In the genomic region with DNA sequence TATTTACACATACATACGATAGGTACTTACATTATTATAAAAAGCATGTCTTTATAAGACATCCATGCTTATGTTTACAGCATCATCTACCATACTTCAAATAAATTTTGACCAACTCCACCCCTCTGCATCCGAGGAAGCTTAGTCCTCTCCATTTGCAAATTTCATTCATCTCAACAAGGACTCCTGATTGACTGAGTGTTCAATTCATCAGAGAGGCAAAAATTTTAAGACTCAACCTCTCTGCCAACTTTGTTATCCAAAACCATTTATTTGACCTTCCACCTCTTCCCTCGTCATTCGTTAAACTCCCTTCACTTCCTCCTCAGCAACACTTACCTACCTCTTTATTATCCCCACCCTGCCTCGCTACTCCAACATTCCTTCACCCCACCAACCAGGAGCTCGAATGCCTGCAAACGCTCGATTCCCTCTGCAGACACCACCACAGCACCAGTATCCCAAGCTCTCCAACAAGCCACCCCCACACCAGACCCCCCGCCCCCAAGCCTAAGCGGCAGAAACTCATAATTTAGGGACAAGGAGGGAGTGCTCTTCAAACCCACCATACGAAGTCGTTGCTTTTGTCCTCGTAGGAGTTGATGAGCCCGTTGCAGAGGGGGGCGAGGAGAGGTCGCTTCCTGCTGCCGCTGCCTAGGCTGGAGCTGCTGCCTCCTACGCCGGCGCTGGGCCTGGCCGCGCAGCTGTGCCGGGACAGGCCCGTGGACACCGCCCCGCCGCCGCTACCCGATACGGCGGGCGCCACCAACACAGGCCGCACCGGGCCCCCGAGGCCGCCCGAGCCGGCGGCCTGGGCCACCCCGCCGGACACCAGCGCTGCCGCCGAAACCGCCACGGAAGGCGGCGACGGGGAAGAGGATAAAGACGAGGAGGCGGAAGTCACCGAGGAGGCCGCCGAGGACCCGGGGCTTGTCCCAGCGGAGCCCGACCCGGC, we compare ENCODE assay signal across 8 cellular contexts. TPM values are rescaled to one million over a fixed set of nuclear protein-coding genes. Genes with fewer than 3 reads are reported as not detected.
A peak's percentile ranks its signal among the peaks of the same experiment; 100 is the strongest.
DNase-seq lines count a peak whose midpoint lies in the region; ATAC-seq, FAIRE-seq and TF ChIP-seq lines count a peak whose summit lies in the region.

No MANE protein-coding gene starts in this region.

- BruUV-seq in GM12878 (replicated peaks; lab: Mats Ljungman, UMichigan): no TSS peak

- TF ChIP-seq RAD21 in GM12878 (IDR thresholded peaks at IDR 0.05; ENCODE audit: insufficient read depth, low read depth, low read length): no peak

- TF ChIP-seq POLR2A in Peyer's patch (IDR thresholded peaks at IDR 0.05): peak; percentile 21 to 42
- TF ChIP-seq POLR2A in GM12878 (IDR thresholded peaks at IDR 0.05; ENCODE audit: low read depth, low read length): no peak
- TF ChIP-seq POLR2A in sigmoid colon (IDR thresholded peaks at IDR 0.05): no peak

- in situ Hi-C loops in GM12878 (cut with MboI): no loop called here

- H3K4me3 ChIP-seq in Peyer's patch (peak overlapping the region; percentile 53 to 97 (median 88)), GM12878 (peak overlapping the region; percentile 69), iPS DF 6.9 (ENCODE audit: low read length) (peak overlapping the region; percentile 78), sigmoid colon (peak overlapping the region; percentile 67 to 95 (median 90))

- intact Hi-C loops in GM12878 (cut with micrococcal nuclease; ENCODE audit: unreplicated experiment): loop anchor here (2.0 kb wide), 1 partner anchor 87 kb away; no protein-coding TSS in a partner anchor
- intact Hi-C loops in sigmoid colon (cut with DNase I): no loop called here

- H3K36me3 ChIP-seq in Peyer's patch (no peaks in the 10 kb centered on the region), GM12878 (ENCODE audit: control insufficient read depth in 2 of 2, insufficient read depth in 2 of 2, low read length in 1 of 2) (no peaks in the 10 kb centered on the region), iPS DF 6.9 (ENCODE audit: control insufficient read depth, insufficient read depth, low read length) (no peaks in the 10 kb centered on the region), sigmoid colon (no peaks in the 10 kb centered on the region)

- SMC1A ChIA-PET in GM12878 (lab: Charles Lee; ENCODE audit: uncharacterized antibody, unreplicated experiment): interaction anchor here (0.6 to 1.8 kb wide), 2 partner anchors 11 to 101 kb away, joined by 3 to 7 read pairs; no protein-coding TSS in a partner anchor

- CTCF ChIA-PET in GM12878 (lab: Yijun Ruan, JAX): interaction anchor here (0.7 to 1.7 kb wide), 3 partner anchors 10 to 1713 kb away, joined by 3 to 4 read pairs (median 3); no protein-coding TSS in a partner anchor

- H3K4me1 ChIP-seq in Peyer's patch: peaks cover 0 to 29% (median 9%) of the 10 kb centered on the region in 4 donors
- peaks cover 7% of the 10 kb centered on the region; the same call in 1 of the 2 replicates for H3K4me1 ChIP-seq in GM12878 (ENCODE audit: control insufficient read depth, insufficient read depth, low read length)
- no peaks in the 10 kb centered on the region for H3K4me1 ChIP-seq in iPS DF 6.9 (ENCODE audit: control insufficient read depth, insufficient read depth, low read length)
- peaks cover 0 to 37% (median 23%) of the 10 kb centered on the region in 4 donors for H3K4me1 ChIP-seq in sigmoid colon

- peak overlapping the region; percentile 89 for H3K4me2 ChIP-seq in GM12878 (ENCODE audit: control insufficient read depth, insufficient read depth)

- ATAC-seq in HG03342 (IDR thresholded peaks at IDR 0.05; ENCODE audit: unreplicated experiment) (peak; percentile 18), GM12878 (peak; percentile 34)

- POLR2A ChIA-PET in GM12878 (lab: Charles Lee): interaction anchor here (0.6 to 1.8 kb wide), 2 partner anchors 10 to 12 kb away, joined by 3 to 6 read pairs; no protein-coding TSS in a partner anchor

- peaks cover 55% of the 10 kb centered on the region for H3K79me2 ChIP-seq in GM12878 (ENCODE audit: control insufficient read depth, insufficient read depth, low read length)

- H3K9ac ChIP-seq in GM12878 (ENCODE audit: control insufficient read depth, insufficient read depth, low read length): peak overlapping the region; percentile 96

- H3K27me3 ChIP-seq in Peyer's patch: no peaks in the 10 kb centered on the region
- H3K27me3 ChIP-seq in GM12878 (replicated peaks in 1 of 2; ENCODE audit: control insufficient read depth in 2 of 2, insufficient read depth in 2 of 2, low read length in 1 of 2): no peaks in the 10 kb centered on the region
- no peaks in the 10 kb centered on the region for H3K27me3 ChIP-seq in iPS DF 6.9 (ENCODE audit: control insufficient read depth, insufficient read depth, low read length)
- H3K27me3 ChIP-seq in sigmoid colon: no peaks in the 10 kb centered on the region

- peak overlapping the region; percentile 90 for H2AFZ ChIP-seq in GM12878 (ENCODE audit: control insufficient read depth, low read depth, low read length)

- H3K27ac ChIP-seq in Peyer's patch: peak overlapping the region; percentile 88 to 98 (median 98)
- peak overlapping the region; percentile 90 for H3K27ac ChIP-seq in GM12878 (ENCODE audit: control insufficient read depth, insufficient read depth)
- H3K27ac ChIP-seq in iPS DF 6.9 (ENCODE audit: low read length): no peak overlapping the region
- H3K27ac ChIP-seq in sigmoid colon: peak overlapping the region; percentile 86 to 98 (median 95)

- no peaks in the 10 kb centered on the region; the same call in 1 of the 2 replicates for H4K20me1 ChIP-seq in GM12878 (ENCODE audit: control insufficient read depth, insufficient read depth)

- TF ChIP-seq CTCF in Peyer's patch (IDR thresholded peaks at IDR 0.05): no peak
- TF ChIP-seq CTCF in GM12878 (IDR thresholded peaks at IDR 0.05 in 2 of 3, conservative IDR thresholded peaks at IDR 0.05 in 1 of 3; ENCODE audit: control insufficient read depth in 2 of 3, extremely low read depth in 1 of 3, insufficient read depth in 1 of 3, low read depth in 3 of 3, low read length in 3 of 3): no peak
- TF ChIP-seq CTCF in sigmoid colon (IDR thresholded peaks at IDR 0.05): no peak

- RAD21 ChIA-PET in GM12878 (lab: Charles Lee; ENCODE audit: unreplicated experiment): interaction anchor here (1.2 kb wide), 2 partner anchors 12 to 21 kb away, joined by 3 read pairs; no protein-coding TSS in a partner anchor

- peak; percentile 5 for DNase-seq in COR-L47 (lab: John Stamatoyannopoulos, UW)
- no peak for DNase-seq in GM19239 (ENCODE audit: insufficient read length, low spot score)
- DNase-seq in Peyer's patch: peak in 2 of 3 donors; percentile 50 to 78
- DNase-seq in GM12878 (ENCODE audit: low read depth, low spot score): no peak
- no peak for DNase-seq in iPS DF 6.9 (ENCODE audit: low read depth, low spot score)
- peak; percentile 68 for DNase-seq in sigmoid colon
- DNase-seq in NCI-H2029 (lab: John Stamatoyannopoulos, UW): no peak

- TF ChIP-seq EP300 in GM12878 (IDR thresholded peaks at IDR 0.05; ENCODE audit: borderline replicate concordance in 1 of 2, control insufficient read depth in 1 of 2, low read depth in 2 of 2, low read length in 2 of 2) (no peak), sigmoid colon (IDR thresholded peaks at IDR 0.05) (no peak)

- no peaks in the 10 kb centered on the region for H3K9me3 ChIP-seq in Peyer's patch
- H3K9me3 ChIP-seq in GM12878 (replicated peaks; ENCODE audit: control insufficient read depth, insufficient read depth, low read length): no peaks in the 10 kb centered on the region
- H3K9me3 ChIP-seq in iPS DF 6.9 (ENCODE audit: control insufficient read depth, insufficient read depth, low read length): no peaks in the 10 kb centered on the region
- H3K9me3 ChIP-seq in sigmoid colon: no peaks in the 10 kb centered on the region

- FAIRE-seq in GM19239 (lab: Jason Lieb, UNC) (peak; percentile 44), GM12878 (lab: Jason Lieb, UNC) (no peak)

- WGBS in GM12878 (ENCODE audit: insufficient coverage, insufficient replicate concordance, low lambda C conversion rate, missing lambda C conversion rate): 1% methylated on average over 50 of the region's 58 CpGs
- no CpG with 5 or more reads among the region's 58 CpGs for WGBS in iPS DF 6.9 (ENCODE audit: insufficient coverage, insufficient read length)
- WGBS in sigmoid colon, 2 donors: 0% methylated on average over 58 of the region's 58 CpGs

TF ChIP-seq in GM12878, 131 proteins besides CTCF, POLR2A, EP300 and RAD21:
- TF ChIP-seq ASH2L (IDR thresholded peaks at IDR 0.05; ENCODE audit: borderline replicate concordance, low read depth) (0 out of 2 replicates have a peak, but pooled peaks have one; percentile 79), DPF2 (IDR thresholded peaks at IDR 0.05) (peak; percentile 61; the same call in 1 of the 2 replicates), NBN (IDR thresholded peaks at IDR 0.05) (peak; percentile 12; the same call in 1 of the 2 replicates), RBBP5 (conservative IDR thresholded peaks at IDR 0.05) (no peak), ZZZ3 (IDR thresholded peaks at IDR 0.05; ENCODE audit: control insufficient read depth, insufficient read length, low read depth) (no peak), ZNF217 (IDR thresholded peaks at IDR 0.05) (0 out of 2 replicates have a peak, but pooled peaks have one; percentile 32), LARP7 (IDR thresholded peaks at IDR 0.05) (peak; percentile 42)
TF ChIP-seq in GM12878: peak in this region for 5.

RNA-seq across cellular contexts. Expression of gene COP1, which starts 0.8 kb away (rescaled TPM):
- total RNA-seq in Peyer's patch: 100 to 1,000 TPM in 3 of 4 donors, 10 to 100 TPM in 1; 84.6 to 125 (median 106) TPM
- total RNA-seq in GM12878 (2013; cell fraction: nucleolus; rRNA removed): 159 TPM in 2 replicates
- 39.8 and 42.4 TPM in 2 replicates for total RNA-seq in GM12878 (2014; rRNA removed)
- total RNA-seq in GM12878 (2014; rRNA removed; fragmentation: Illumina TruSeq; extraction: Trizol): 49.9 and 51.7 TPM in 2 replicates
- 35.5 and 39.5 TPM in 2 replicates for total RNA-seq in GM12878 (2021)
- polyA plus RNA-seq in GM12878 (2011; ENCODE audit: low read depth): 15.6 TPM
- polyA plus RNA-seq in GM12878 (2011; rRNA removed): 33.6 and 51.1 TPM in 2 replicates
- 12.9 and 20.6 TPM in 2 replicates for polyA plus RNA-seq in GM12878 (2011; cell fraction: cytosol; rRNA removed)
- polyA plus RNA-seq in GM12878 (2011; cell fraction: nucleus; rRNA removed): 18.0 and 22.2 TPM in 2 replicates
- 23.8 and 32.6 TPM in 2 replicates for polyA plus RNA-seq in GM12878 (2012)
- polyA plus RNA-seq in GM12878 (2014; fragmentation: Illumina TruSeq; extraction: Trizol): 37.9 and 47.6 TPM in 2 replicates
- 10 to 100 TPM; 17.7 to 31.5 TPM for polyA plus RNA-seq in GM12878 (2014; fragmentation: Nextera tagmentation; extraction: Ambion mirVana)
- 24.3 and 32.8 TPM in 2 replicates for polyA plus RNA-seq in GM12878 (2014; rRNA removed)
- polyA plus RNA-seq in GM12878 (2016; fragmentation: Nextera tagmentation; extraction: Ambion mirVana): 10 to 100 TPM; 45.9 to 49.0 TPM
- polyA minus RNA-seq in GM12878 (2011; rRNA and poly(A)+ RNA removed): 58.5 and 99.5 TPM in 2 replicates
- 19.1 and 22.6 TPM in 2 replicates for polyA minus RNA-seq in GM12878 (2011; cell fraction: cytosol; rRNA and poly(A)+ RNA removed)
- 63.1 and 119 TPM in 2 replicates for polyA minus RNA-seq in GM12878 (2011; cell fraction: nucleus; rRNA and poly(A)+ RNA removed)
- 10 to 100 TPM; 46.4 to 64.5 (median 55.6) TPM for total RNA-seq in sigmoid colon
- polyA plus RNA-seq in sigmoid colon: 10 to 100 TPM; 33.9 to 60.1 (median 55.9) TPM

Comparison
In these comparisons a context has a peak if more than half of its experiments do, and no peak if none do; other contexts are left out.
1. DNase-seq: peak in COR-L47 (single experiment), Peyer's patch (2 of 3) and sigmoid colon (single experiment); none in GM19239 (single experiment), GM12878 (single experiment), iPS DF 6.9 (single experiment) and NCI-H2029 (single experiment).
2. POLR2A ChIP-seq: peak in Peyer's patch (2 of 2); none in GM12878 (single experiment) and sigmoid colon (0 of 2).
3. Peak in every context shown above with its lines, with median percentiles within 50 percentile points of each other: H3K4me3 ChIP-seq.